In genomic region chr18:61892683-61893303, GRCh38 we compare ENCODE assay signal across 8 cellular contexts. TPM values are rescaled to one million over a fixed set of nuclear protein-coding genes. Genes with fewer than 3 reads are reported as not detected.
A peak's percentile ranks its signal among the peaks of the same experiment; 100 is the strongest.
DNase-seq lines count a peak whose midpoint lies in the region; ATAC-seq and TF ChIP-seq lines count a peak whose summit lies in the region.

Gene RNF152 (minus strand): TSS chr18:61893007. CDS start chr18:61816463, 76,544 bp downstream.

- peak within 1 kb of the TSS; percentile 58 for H3K27ac Mint-ChIP-seq in activated CD4-positive, alpha-beta T cell treated with anti-CD3 and anti-CD28 coated beads, Interleukin-2, amount 10 ng/mL, durations not matched to agents 24 days and 14 days
- peak within 1 kb of the TSS; percentile 76 for H3K27ac Mint-ChIP-seq in stimulated activated naive B cell treated with anti-CD40 and anti-IgM and Interleukin-4, amounts not matched to agents 10 μg/mL and 1 μg/mL and 100 μg/mL, for 72 hours

- TF ChIP-seq CTCF in lung (IDR thresholded peaks at IDR 0.05; ENCODE audit: control extremely low read depth, extremely low read depth): no peak

- ATAC-seq in lung (ENCODE audit: insufficient read depth, low FRiP score): no peak
- ATAC-seq in stimulated activated naive B cell treated with anti-CD40 and anti-IgM and Interleukin-4, amounts not matched to agents 10 μg/mL and 1 μg/mL and 100 μg/mL, for 72 hours (replicated peaks): peak; percentile 4 to 6

- H3K36me3 ChIP-seq in lung (ENCODE audit: control insufficient read depth in 2 of 2, insufficient read depth in 2 of 2, low read length in 2 of 2): no peaks in the 10 kb centered on the region

- peaks cover 10% of the 10 kb centered on the region for H3K4me1 Mint-ChIP-seq in activated CD4-positive, alpha-beta T cell treated with anti-CD3 and anti-CD28 coated beads, Interleukin-2, amount 10 ng/mL, durations not matched to agents 24 days and 14 days
- H3K4me1 Mint-ChIP-seq in stimulated activated naive B cell treated with anti-CD40 and anti-IgM and Interleukin-4, amounts not matched to agents 10 μg/mL and 1 μg/mL and 100 μg/mL, for 72 hours: peaks cover 14 to 18% of the 10 kb centered on the region in 2 donors

- peak within 1 kb of the TSS; percentile 82 to 87 for H3K27ac ChIP-seq in lung (ENCODE audit: low read depth in 1 of 2, low read length in 1 of 2)

- intact Hi-C loops in activated CD4-positive, alpha-beta T cell treated with anti-CD3 and anti-CD28 coated beads, Interleukin-2, amount 10 ng/mL, durations not matched to agents 24 days and 14 days (cut with micrococcal nuclease): loop anchor here (2.0 to 10.0 kb wide), 4 partner anchors 34 to 310 kb away; no protein-coding TSS in a partner anchor

- H3K9me3 Mint-ChIP-seq in activated CD4-positive, alpha-beta T cell treated with anti-CD3 and anti-CD28 coated beads, Interleukin-2, amount 10 ng/mL, durations not matched to agents 24 days and 14 days: no peaks in the 10 kb centered on the region
- H3K9me3 Mint-ChIP-seq in stimulated activated naive B cell treated with anti-CD40 and anti-IgM and Interleukin-4, amounts not matched to agents 10 μg/mL and 1 μg/mL and 100 μg/mL, for 72 hours: no peaks in the 10 kb centered on the region

- H3K4me3 ChIP-seq in lung: peak within 1 kb of the TSS; percentile 80

- peak; percentile 34 for DNase-seq in AG08396 (ENCODE audit: low spot score)
- DNase-seq in HuH-7.5 (ENCODE audit: low spot score): peak; percentile 35
- DNase-seq in activated CD4-positive, alpha-beta T cell treated with anti-CD3 and anti-CD28 coated beads, Interleukin-2, amount 10 ng/mL, durations not matched to agents 24 days and 14 days: peak; percentile 68
- DNase-seq in effector CD4-positive, alpha-beta T cell: peak; percentile 11
- peak; percentile 36 for DNase-seq in lung (ENCODE audit: low spot score)
- no peak for DNase-seq in stimulated activated naive B cell treated with anti-CD40 and anti-IgM and Interleukin-4, amounts not matched to agents 10 μg/mL and 1 μg/mL and 100 μg/mL, for 72 hours
- DNase-seq in T1000 (lab: John Stamatoyannopoulos, UW): no peak
- DNase-seq in NCI-H187 treated with DMSO at 0.1 percent for 48 hours (lab: John Stamatoyannopoulos, UW): no peak

- peaks cover 0 to 7% of the 10 kb centered on the region in 2 donors for H3K4me1 ChIP-seq in lung (ENCODE audit: control insufficient read depth in 2 of 2, insufficient read depth in 2 of 2, low read length in 2 of 2)

- H3K27me3 ChIP-seq in lung (ENCODE audit: control insufficient read depth, insufficient read depth): no peaks in the 10 kb centered on the region

- 5 to 6% methylated on average over 27 to 28 of the region's 28 CpGs for WGBS in lung, 2 donors

- H3K9me3 ChIP-seq in lung (ENCODE audit: control insufficient read depth in 2 of 2, insufficient read depth in 1 of 2, low read length in 1 of 2): no peaks in the 10 kb centered on the region

- H3K36me3 Mint-ChIP-seq in activated CD4-positive, alpha-beta T cell treated with anti-CD3 and anti-CD28 coated beads, Interleukin-2, amount 10 ng/mL, durations not matched to agents 24 days and 14 days (ENCODE audit: low read depth): no peaks in the 10 kb centered on the region
- no peaks in the 10 kb centered on the region for H3K36me3 Mint-ChIP-seq in stimulated activated naive B cell treated with anti-CD40 and anti-IgM and Interleukin-4, amounts not matched to agents 10 μg/mL and 1 μg/mL and 100 μg/mL, for 72 hours

- H3K27me3 Mint-ChIP-seq in activated CD4-positive, alpha-beta T cell treated with anti-CD3 and anti-CD28 coated beads, Interleukin-2, amount 10 ng/mL, durations not matched to agents 24 days and 14 days: peaks cover 60% of the 10 kb centered on the region
- H3K27me3 Mint-ChIP-seq in stimulated activated naive B cell treated with anti-CD40 and anti-IgM and Interleukin-4, amounts not matched to agents 10 μg/mL and 1 μg/mL and 100 μg/mL, for 72 hours: peaks cover 46 to 66% of the 10 kb centered on the region in 2 donors

- H3K4me3 Mint-ChIP-seq in activated CD4-positive, alpha-beta T cell treated with anti-CD3 and anti-CD28 coated beads, Interleukin-2, amount 10 ng/mL, durations not matched to agents 24 days and 14 days: peak within 1 kb of the TSS; percentile 84
- peak within 1 kb of the TSS; percentile 88 for H3K4me3 Mint-ChIP-seq in stimulated activated naive B cell treated with anti-CD40 and anti-IgM and Interleukin-4, amounts not matched to agents 10 μg/mL and 1 μg/mL and 100 μg/mL, for 72 hours

RNA-seq across cellular contexts. Expression of gene RNF152, which starts in this region (rescaled TPM):
- total RNA-seq in activated CD4-positive, alpha-beta T cell treated with anti-CD3 and anti-CD28 coated beads, Interleukin-2, amount 10 ng/mL, durations not matched to agents 24 days and 14 days: 0.37 and 0.92 TPM in 2 replicates
- total RNA-seq in lung: 10 to 100 TPM; 14.8 to 55.6 TPM
- polyA plus RNA-seq in lung: 1 to 10 TPM; 1.1 to 4.4 TPM

Comparison
In these comparisons a context has a peak if more than half of its experiments do, and no peak if none do; other contexts are left out.
1. Peak in DNase-seq in activated CD4-positive, alpha-beta T cell treated with anti-CD3 and anti-CD28 coated beads, Interleukin-2, amount 10 ng/mL, durations not matched to agents 24 days and 14 days; RNA of the gene not detected or under 1 TPM.
2. DNase-seq: peak in AG08396 (single experiment), HuH-7.5 (single experiment), effector CD4-positive, alpha-beta T cell (single experiment) and lung (single experiment); none in stimulated activated naive B cell treated with anti-CD40 and anti-IgM and Interleukin-4, amounts not matched to agents 10 μg/mL and 1 μg/mL and 100 μg/mL, for 72 hours (single experiment), T1000 (single experiment) and NCI-H187 treated with DMSO at 0.1 percent for 48 hours (single experiment).